In genomic region chr5:20972419-20972925, GRCh38 we compare ENCODE assay signal across 8 cellular contexts.
DNase-seq lines count a peak whose midpoint lies in the region; ATAC-seq and TF ChIP-seq lines count a peak whose summit lies in the region.

No MANE protein-coding gene starts in this region.

- H3K27me3 ChIP-seq in BE2C, result no peaks in the 10 kb centered on the region
- H3K27me3 ChIP-seq in spleen (replicated peaks in 1 of 7), result no peaks in the 10 kb centered on the region

- no peaks in the 10 kb centered on the region for H3K36me3 Mint-ChIP-seq in WTC11
- no peaks in the 10 kb centered on the region for H3K36me3 Mint-ChIP-seq in stimulated activated naive B cell treated with anti-CD40 and anti-IgM and Interleukin-4, amounts not matched to agents 10 μg/mL and 1 μg/mL and 100 μg/mL, for 72 hours

- H3K4me3 ChIP-seq in BE2C (ENCODE audit: low read depth, low read length) (peak overlapping the region; percentile 62), spleen (peak overlapping the region in 4 of 8 donors; percentile 4 to 57 (median 10))

- H3K27me3 Mint-ChIP-seq in WTC11 (ENCODE audit: low read depth), result no peaks in the 10 kb centered on the region
- H3K27me3 Mint-ChIP-seq in stimulated activated naive B cell treated with anti-CD40 and anti-IgM and Interleukin-4, amounts not matched to agents 10 μg/mL and 1 μg/mL and 100 μg/mL, for 72 hours, result no peaks in the 10 kb centered on the region

- 27 to 41% (median 34%) methylated on average over 7 of the region's 7 CpGs for WGBS in spleen, 5 donors

- H3K36me3 ChIP-seq in BE2C (no peaks in the 10 kb centered on the region), spleen (no peaks in the 10 kb centered on the region)

- ATAC-seq in GM21515 (IDR thresholded peaks at IDR 0.05; ENCODE audit: unreplicated experiment), result peak; percentile 65
- peak; percentile 94 for ATAC-seq in WTC11
- peak; percentile 58 to 59 for ATAC-seq in stimulated activated naive B cell treated with anti-CD40 and anti-IgM and Interleukin-4, amounts not matched to agents 10 μg/mL and 1 μg/mL and 100 μg/mL, for 72 hours (replicated peaks)

- peaks cover 33% of the 10 kb centered on the region for H3K4me1 Mint-ChIP-seq in WTC11
- peaks cover 0 to 1% of the 10 kb centered on the region in 2 donors for H3K4me1 Mint-ChIP-seq in stimulated activated naive B cell treated with anti-CD40 and anti-IgM and Interleukin-4, amounts not matched to agents 10 μg/mL and 1 μg/mL and 100 μg/mL, for 72 hours

- H3K9me3 ChIP-seq in BE2C (no peaks in the 10 kb centered on the region), spleen (peaks cover 0 to 5% (median 0%) of the 10 kb centered on the region in 8 donors)

- H3K4me3 Mint-ChIP-seq in WTC11, result no peak overlapping the region
- peak overlapping the region; percentile 46 to 78 for H3K4me3 Mint-ChIP-seq in stimulated activated naive B cell treated with anti-CD40 and anti-IgM and Interleukin-4, amounts not matched to agents 10 μg/mL and 1 μg/mL and 100 μg/mL, for 72 hours

- TF ChIP-seq CTCF in BE2C (IDR thresholded peaks at IDR 0.05; ENCODE audit: low read depth, low read length) (peak; percentile 78), LNCAP (IDR thresholded peaks at IDR 0.05) (peak; percentile 51; the same call in 1 of the 2 replicates), WTC11 (IDR thresholded peaks at IDR 0.05) (no peak), spleen (IDR thresholded peaks at IDR 0.05 in 8 of 11, conservative IDR thresholded peaks at IDR 0.05 in 3 of 11) (peak in 1 of 11 experiments; percentile 11)

- TF ChIP-seq POLR2A in spleen (IDR thresholded peaks at IDR 0.05), result no peak

- DNase-seq in BE2C (peak; percentile 40), WTC11 (ENCODE audit: low spot score) (peak; percentile 35), hippocampal formation (lab: John Stamatoyannopoulos, UW) (peak; percentile 13 to 17), MV-4-11 (lab: John Stamatoyannopoulos, UW) (no peak), spleen (no peak)
- DNase-seq in stimulated activated naive B cell treated with anti-CD40 and anti-IgM and Interleukin-4, amounts not matched to agents 10 μg/mL and 1 μg/mL and 100 μg/mL, for 72 hours, result no peak

- POLR2A ChIA-PET in WTC11 (lab: Charles Lee), result no interaction called here

- H3K4me1 ChIP-seq in BE2C, result peaks cover 8% of the 10 kb centered on the region; the same call in 1 of the 2 replicates
- no peaks in the 10 kb centered on the region for H3K4me1 ChIP-seq in spleen

- H3K27ac ChIP-seq in spleen, result no peak overlapping the region

- CTCF ChIA-PET in WTC11 (lab: Charles Lee), result interaction anchor here (1.3 to 1.4 kb wide), 2 partner anchors 419 to 428 kb away, joined by 3 to 8 read pairs; no protein-coding TSS in a partner anchor

- H3K27ac Mint-ChIP-seq in WTC11, result peak overlapping the region; percentile 76
- H3K27ac Mint-ChIP-seq in stimulated activated naive B cell treated with anti-CD40 and anti-IgM and Interleukin-4, amounts not matched to agents 10 μg/mL and 1 μg/mL and 100 μg/mL, for 72 hours, result no peak overlapping the region

- H3K9me3 Mint-ChIP-seq in WTC11, result no peaks in the 10 kb centered on the region
- no peaks in the 10 kb centered on the region for H3K9me3 Mint-ChIP-seq in stimulated activated naive B cell treated with anti-CD40 and anti-IgM and Interleukin-4, amounts not matched to agents 10 μg/mL and 1 μg/mL and 100 μg/mL, for 72 hours

- intact Hi-C loops in spleen (cut with DNase I; ENCODE audit: low total_unique reads), result no loop called here

TF ChIP-seq in WTC11, 78 proteins besides CTCF, POLR2A, EP300 and RAD21:
- TF ChIP-seq ZBTB21 (CRISPR knock-in tag; IDR thresholded peaks at IDR 0.05; ENCODE audit: borderline replicate concordance) (no peak), ZNF532 (CRISPR knock-in tag; IDR thresholded peaks at IDR 0.05; ENCODE audit: borderline replicate concordance) (peak; percentile 89; the same call in 1 of the 2 replicates), FOXP1 (CRISPR knock-in tag; IDR thresholded peaks at IDR 0.05; ENCODE audit: borderline replicate concordance) (peak; percentile 25; the same call in 1 of the 2 replicates), MAX (CRISPR knock-in tag; IDR thresholded peaks at IDR 0.05) (peak; percentile 78)

Comparison
In these comparisons a context has a peak if more than half of its experiments do, and no peak if none do; other contexts are left out.
1. DNase-seq: peak in BE2C (single experiment), WTC11 (single experiment) and hippocampal formation (2 of 2); none in stimulated activated naive B cell treated with anti-CD40 and anti-IgM and Interleukin-4, amounts not matched to agents 10 μg/mL and 1 μg/mL and 100 μg/mL, for 72 hours (single experiment), MV-4-11 (single experiment) and spleen (single experiment).
2. Peak in every context shown above with its lines, with median percentiles within 50 percentile points of each other: ATAC-seq.